In the genomic region with DNA sequence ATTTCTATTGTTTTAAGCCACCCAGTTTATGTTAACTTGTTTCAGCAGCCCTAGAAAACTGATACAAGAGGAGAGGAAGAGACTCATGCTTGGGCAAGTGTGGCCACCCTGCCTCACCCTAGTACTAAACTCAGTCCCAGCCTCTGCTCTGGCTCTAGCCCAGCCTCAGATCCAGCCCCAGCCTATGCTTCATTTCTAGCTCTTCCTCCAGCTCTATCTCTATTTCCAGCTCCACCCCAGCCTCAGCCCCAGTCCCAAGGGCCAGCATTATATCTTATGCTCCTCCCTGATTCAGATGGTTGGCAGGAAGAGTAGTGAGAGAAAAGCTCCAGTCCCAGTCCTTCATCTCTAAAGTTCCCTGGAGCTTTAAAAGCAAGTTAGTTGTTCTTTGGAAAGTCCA, we compare ENCODE assay signal across 21 cellular contexts.
A peak's percentile ranks its signal among the peaks of the same experiment; 100 is the strongest.
DNase-seq lines count a peak whose midpoint lies in the region; ATAC-seq and TF ChIP-seq lines count a peak whose summit lies in the region.
"Had no signal": no experiment of that assay in that cellular context is flagged by ENCODE, and none has a peak within 500 bp of the region (broad histone marks: within the 10 kb centered on the region; RNA-seq: fewer than 3 reads in every experiment).

No MANE protein-coding gene starts in this region.

- no peaks in the 10 kb centered on the region for H3K27me3 Mint-ChIP-seq in CD8-positive, alpha-beta T cell (ENCODE audit: low read depth)
- no peaks in the 10 kb centered on the region for H3K27me3 Mint-ChIP-seq in T-cell

- peak overlapping the region; percentile 66 for H3K27ac Mint-ChIP-seq in CD8-positive, alpha-beta T cell
- H3K27ac Mint-ChIP-seq in T-cell = peak overlapping the region; percentile 74 to 75
- H3K27ac Mint-ChIP-seq: activated naive CD4-positive, alpha-beta T cell treated with anti-CD3 and anti-CD28 coated beads, Interleukin-2, amount 50 U/mL, for 24 hours had no signal

- in situ Hi-C loops in G401 (cut with HindIII; ENCODE audit: low sequenced_read_pairs) = no loop called here

- POLR2A ChIA-PET in CD8-positive, alpha-beta T cell (lab: Charles Lee) = no interaction called here
- POLR2A ChIA-PET in T-cell (lab: Charles Lee) = interaction anchor here in 1 of 2 donors (1.4 kb wide), 1 partner anchor 9 kb away, joined by 4 read pairs; no protein-coding TSS in a partner anchor

- no peak overlapping the region for H3K4me3 Mint-ChIP-seq in CD8-positive, alpha-beta T cell
- no peak overlapping the region for H3K4me3 Mint-ChIP-seq in T-cell
- H3K4me3 Mint-ChIP-seq: activated naive CD4-positive, alpha-beta T cell treated with anti-CD3 and anti-CD28 coated beads, Interleukin-2, amount 50 U/mL, for 24 hours had no signal

- peaks cover 45% of the 10 kb centered on the region for H3K4me1 Mint-ChIP-seq in CD8-positive, alpha-beta T cell (ENCODE audit: low read depth)
- H3K4me1 Mint-ChIP-seq in T-cell = peaks cover 33 to 47% (median 44%) of the 10 kb centered on the region in 3 donors

- no peaks in the 10 kb centered on the region for H3K36me3 ChIP-seq in BLaER1
- H3K36me3 ChIP-seq in CD8-positive, alpha-beta T cell (ENCODE audit: insufficient read depth, low read length) = no peaks in the 10 kb centered on the region
- H3K36me3 ChIP-seq: BE2C, brain microvascular endothelial cell, transverse colon had no signal

- no peaks in the 10 kb centered on the region for H3K9me3 ChIP-seq in BLaER1
- H3K9me3 ChIP-seq in CD8-positive, alpha-beta T cell (ENCODE audit: low read length) = no peaks in the 10 kb centered on the region
- H3K9me3 ChIP-seq: BE2C, transverse colon had no signal

- H4K20me1 ChIP-seq in BLaER1 = no peaks in the 10 kb centered on the region

- DNase-seq in CD8-positive, alpha-beta T cell = no peak
- no peak for DNase-seq in T-cell
- peak; percentile 62 for DNase-seq in fibroblast of the aortic adventitia (ENCODE audit: low read depth)
- no peak for DNase-seq in NCI-H1092 treated with DMSO at 0.1 percent for 48 hours (lab: John Stamatoyannopoulos, UW)
- no peak for DNase-seq in G401 (ENCODE audit: low spot score)
- DNase-seq: activated CD4-positive, CD25-positive, alpha-beta regulatory T cell; BE2C; brain microvascular endothelial cell; dermis blood vessel endothelial cell; glutamatergic neuron; naive B cell; NCI-H146; NCI-H2227 treated with DMSO at 0.1 percent for 48 hours; RPMI8226; transverse colon had no signal

- no peak for TF ChIP-seq CTCF in CD8-positive, alpha-beta T cell (IDR thresholded peaks at IDR 0.05)
- TF ChIP-seq CTCF in fibroblast of the aortic adventitia (IDR thresholded peaks at IDR 0.05; ENCODE audit: insufficient read depth, low read length) = no peak

- H3K4me1 ChIP-seq in BLaER1 = peaks cover 30% of the 10 kb centered on the region
- H3K4me1 ChIP-seq in CD8-positive, alpha-beta T cell (ENCODE audit: insufficient read depth, low read length) = peaks cover 28% of the 10 kb centered on the region
- H3K4me1 ChIP-seq: BE2C, transverse colon had no signal

- no peaks in the 10 kb centered on the region for H3K36me3 Mint-ChIP-seq in CD8-positive, alpha-beta T cell
- no peaks in the 10 kb centered on the region for H3K36me3 Mint-ChIP-seq in T-cell
- H3K36me3 Mint-ChIP-seq: activated naive CD4-positive, alpha-beta T cell treated with anti-CD3 and anti-CD28 coated beads, Interleukin-2, amount 50 U/mL, for 24 hours; naive B cell had no signal

- H3K27ac ChIP-seq in BLaER1 = peak overlapping the region; percentile 28; the same call in 1 of the 2 replicates
- H3K27ac ChIP-seq in CD8-positive, alpha-beta T cell (ENCODE audit: low read depth, low read length) = no peak overlapping the region
- H3K27ac ChIP-seq: brain microvascular endothelial cell, transverse colon had no signal

- intact Hi-C loops in CD8-positive, alpha-beta T cell (cut with DNase I, micrococcal nuclease) = no loop called here

- H3K4me2 ChIP-seq in BLaER1 = peak overlapping the region; percentile 58

- H3K27me3 ChIP-seq in BLaER1 = no peaks in the 10 kb centered on the region
- H3K27me3 ChIP-seq in CD8-positive, alpha-beta T cell (ENCODE audit: insufficient read depth, low read length) = no peaks in the 10 kb centered on the region
- H3K27me3 ChIP-seq: BE2C, brain microvascular endothelial cell, transverse colon had no signal

- no peaks in the 10 kb centered on the region for H3K9me3 Mint-ChIP-seq in CD8-positive, alpha-beta T cell
- H3K9me3 Mint-ChIP-seq in T-cell = no peaks in the 10 kb centered on the region
- H3K9me3 Mint-ChIP-seq: activated naive CD4-positive, alpha-beta T cell treated with anti-CD3 and anti-CD28 coated beads, Interleukin-2, amount 50 U/mL, for 24 hours had no signal

- no peak overlapping the region for H3K4me3 ChIP-seq in BLaER1
- H3K4me3 ChIP-seq in CD8-positive, alpha-beta T cell (ENCODE audit: low read depth, low read length) = no peak overlapping the region
- H3K4me3 ChIP-seq in fibroblast of the aortic adventitia (ENCODE audit: low read depth, low read length) = no peak overlapping the region
- H3K4me3 ChIP-seq: lung, skin epidermis, transverse colon had no signal

- H3K9ac ChIP-seq in BLaER1 = no peak overlapping the region

- ATAC-seq in CD8-positive, alpha-beta T cell = no peak
- no peak for ATAC-seq in T-cell (replicated peaks in 1 of 4)
- no peak for ATAC-seq in HG03571 (IDR thresholded peaks at IDR 0.05; ENCODE audit: unreplicated experiment)
- ATAC-seq: esophagus mucosa had no signal

- CTCF ChIA-PET in CD8-positive, alpha-beta T cell (lab: Charles Lee) = no interaction called here
- CTCF ChIA-PET in T-cell (lab: Charles Lee) = no interaction called here
